Comparison of ENCODE assay signal across 5 cellular contexts in the genomic region with DNA sequence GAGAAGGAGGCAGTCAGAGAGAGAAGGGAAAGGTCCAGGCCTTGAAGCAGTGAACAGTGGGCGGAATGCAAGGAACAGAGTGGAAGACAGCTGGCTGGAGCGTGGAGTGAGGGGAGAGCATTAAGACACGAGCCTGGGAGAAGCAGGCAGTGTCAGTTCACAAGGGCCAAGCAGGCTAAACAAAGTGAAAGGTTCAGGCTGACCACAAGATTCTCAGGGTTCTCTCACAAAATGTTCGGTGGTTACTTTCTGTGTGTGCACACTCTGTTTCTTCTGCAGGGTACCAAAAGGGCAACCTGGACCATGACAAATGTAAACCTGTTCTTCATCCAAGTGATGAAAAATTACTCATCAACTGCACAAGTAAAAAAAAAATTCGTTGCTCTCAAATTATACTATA.
"Had no signal": no experiment of that assay in that cellular context is flagged by ENCODE, and none has a peak within 500 bp of the region (broad histone marks: within the 10 kb centered on the region; RNA-seq: fewer than 3 reads in every experiment).

No MANE protein-coding gene starts in this region.

- H3K4me2 ChIP-seq: GM23338 had no signal

- H2AFZ ChIP-seq: GM23338 had no signal

- ATAC-seq: GM23338, K562 had no signal

- H3K4me3 ChIP-seq: GM23338, K562 had no signal

- DNase-seq: H9, HCEC 1CT, IMR-90 had no signal
